ENCODE assay signal across 8 cellular contexts in genomic region chr12:127162902-127163301, GRCh38.
DNase-seq lines count a peak whose midpoint lies in the region; ATAC-seq and TF ChIP-seq lines count a peak whose summit lies in the region.

No MANE protein-coding gene starts in this region.

- no peak for TF ChIP-seq EP300 in transverse colon (IDR thresholded peaks at IDR 0.05; ENCODE audit: low read depth)

- DNase-seq in activated CD4-positive, CD25-positive, alpha-beta regulatory T cell treated with anti-CD3 and anti-CD28 coated beads, Interleukin-2, amount 50 U/mL, for 72 hours = no peak
- peak; percentile 87 for DNase-seq in LHCN-M2 (ENCODE audit: low read depth)
- peak; percentile 55 for DNase-seq in adipocyte (ENCODE audit: low read depth)
- DNase-seq in stimulated activated CD4-positive, alpha-beta T cell treated with anti-CD3 and anti-CD28 coated beads, Interleukin-2, amount 100 ng/mL, for 24 hours = peak; percentile 23 to 47
- no peak for DNase-seq in NCI-H2171 treated with DMSO at 0.1 percent for 48 hours (lab: John Stamatoyannopoulos, UW)
- no peak for DNase-seq in NCI-H1694 treated with DMSO at 0.1 percent for 48 hours (lab: John Stamatoyannopoulos, UW)
- no peak for DNase-seq in transverse colon

- no peaks in the 10 kb centered on the region for H3K27me3 ChIP-seq in adipocyte (replicated peaks; ENCODE audit: control insufficient read depth, insufficient read depth, low read length)
- H3K27me3 ChIP-seq in transverse colon = no peaks in the 10 kb centered on the region

- no peak for TF ChIP-seq POLR2A in transverse colon (IDR thresholded peaks at IDR 0.05)

- H3K9me3 ChIP-seq in adipocyte (ENCODE audit: control insufficient read depth, low read length) = peaks cover 12% of the 10 kb centered on the region
- H3K9me3 ChIP-seq in transverse colon = no peaks in the 10 kb centered on the region

- H3K36me3 ChIP-seq in adipocyte (ENCODE audit: control insufficient read depth, insufficient read depth, low read length, severe bottlenecking) = no peaks in the 10 kb centered on the region
- H3K36me3 ChIP-seq in transverse colon = no peaks in the 10 kb centered on the region

- peaks cover 12% of the 10 kb centered on the region for H3K4me1 ChIP-seq in adipocyte (ENCODE audit: control insufficient read depth, insufficient read depth, low read length)
- H3K4me1 ChIP-seq in transverse colon = peaks cover 0 to 9% (median 2%) of the 10 kb centered on the region in 4 donors

- H3K4me3 ChIP-seq in adipocyte (ENCODE audit: low read length) (no peak overlapping the region), transverse colon (no peak overlapping the region)

- no peak overlapping the region for H3K27ac ChIP-seq in transverse colon

- intact Hi-C loops in transverse colon (cut with DNase I; ENCODE audit: low total_unique reads) = no loop called here

- in situ Hi-C loops in transverse colon (cut with MboI; ENCODE audit: low pct_ligation_motif_present in 1 of 4, low pct_unique_long_range_greater_than_20kb in 1 of 4, low sequenced_read_pairs in 3 of 4) = no loop called here

- ATAC-seq in activated CD4-positive, CD25-positive, alpha-beta regulatory T cell treated with anti-CD3 and anti-CD28 coated beads, Interleukin-2, amount 50 U/mL, for 24 hours = peak; percentile 82 to 89

- peak overlapping the region; percentile 57 for H3K9ac ChIP-seq in adipocyte (ENCODE audit: low read length)

- 17% methylated on average over 1 of the region's 1 CpG for WGBS in transverse colon (ENCODE audit: low coverage in 1 of 2), 2 donors

- no peak for TF ChIP-seq CTCF in transverse colon (IDR thresholded peaks at IDR 0.05)

Comparison
In these comparisons a context has a peak if more than half of its experiments do, and no peak if none do; other contexts are left out.
1. DNase-seq: peak in LHCN-M2 (single experiment), adipocyte (single experiment) and stimulated activated CD4-positive, alpha-beta T cell treated with anti-CD3 and anti-CD28 coated beads, Interleukin-2, amount 100 ng/mL, for 24 hours (2 of 2); none in activated CD4-positive, CD25-positive, alpha-beta regulatory T cell treated with anti-CD3 and anti-CD28 coated beads, Interleukin-2, amount 50 U/mL, for 72 hours (single experiment), NCI-H2171 treated with DMSO at 0.1 percent for 48 hours (single experiment), NCI-H1694 treated with DMSO at 0.1 percent for 48 hours (single experiment) and transverse colon (single experiment).